10 cellular contexts compared by ENCODE assay signal in genomic region chr1:91791691-91792392, GRCh38.
DNase-seq lines count a peak whose midpoint lies in the region; ATAC-seq and TF ChIP-seq lines count a peak whose summit lies in the region.
"Had no signal": no experiment of that assay in that cellular context is flagged by ENCODE, and none has a peak within 500 bp of the region (broad histone marks: within the 10 kb centered on the region; RNA-seq: fewer than 3 reads in every experiment).

No MANE protein-coding gene starts in this region.

- no peaks in the 10 kb centered on the region for H3K9me3 Mint-ChIP-seq in glutamatergic neuron (ENCODE audit: unreplicated experiment)

- H3K4me3 ChIP-seq in BLaER1: no peak overlapping the region
- H3K4me3 ChIP-seq in adrenal gland: no peak overlapping the region
- H3K4me3 ChIP-seq in muscle layer of duodenum (ENCODE audit: low read depth in 1 of 2, low read length in 2 of 2): no peak overlapping the region
- H3K4me3 ChIP-seq: body of pancreas, SJSA1 had no signal

- ATAC-seq in GM19023 (IDR thresholded peaks at IDR 0.05; ENCODE audit: unreplicated experiment): no peak

- peak overlapping the region; percentile 70 for H3K4me2 ChIP-seq in BLaER1

- H3K36me3 ChIP-seq in BLaER1 (0 out of 2 replicates have a peak, but pooled peaks cover 3% of the 10 kb centered on the region), adrenal gland (replicated peaks in 1 of 2) (peaks cover 0 to 6% of the 10 kb centered on the region in 2 donors), muscle layer of duodenum (ENCODE audit: control insufficient read depth in 1 of 2, insufficient read depth in 2 of 2, low read length in 2 of 2) (peaks cover 0 to 4% of the 10 kb centered on the region in 2 donors)
- H3K36me3 ChIP-seq: SJSA1 had no signal

- no peak overlapping the region for H3K9ac ChIP-seq in BLaER1

- TF ChIP-seq CTCF in adrenal gland (IDR thresholded peaks at IDR 0.05) (no peak), glutamatergic neuron (IDR thresholded peaks at IDR 0.05; ENCODE audit: partially characterized antibody, unreplicated experiment) (no peak)

- H3K36me3 Mint-ChIP-seq in glutamatergic neuron (ENCODE audit: unreplicated experiment): no peaks in the 10 kb centered on the region

- H3K4me3 Mint-ChIP-seq in glutamatergic neuron (ENCODE audit: unreplicated experiment): no peak overlapping the region

- H3K4me1 ChIP-seq in BLaER1: peaks cover 60% of the 10 kb centered on the region
- peaks cover 35 to 82% of the 10 kb centered on the region in 2 donors for H3K4me1 ChIP-seq in adrenal gland (replicated peaks in 1 of 2)
- peaks cover 8 to 53% of the 10 kb centered on the region in 2 donors for H3K4me1 ChIP-seq in muscle layer of duodenum (ENCODE audit: control insufficient read depth in 1 of 2, insufficient read depth in 2 of 2, low read length in 2 of 2)

- H3K27ac ChIP-seq in BLaER1 (peak overlapping the region; percentile 5; the same call in 1 of the 2 replicates), adrenal gland (peak overlapping the region in 3 of 5 donors; percentile 4 to 67 (median 64)), muscle layer of duodenum (ENCODE audit: low read length) (peak overlapping the region; percentile 40)
- H3K27ac ChIP-seq: body of pancreas, SJSA1 had no signal

- peaks cover 1% of the 10 kb centered on the region for H3K27me3 Mint-ChIP-seq in glutamatergic neuron (ENCODE audit: unreplicated experiment)

- 68 to 78% (median 73%) methylated on average over 4 to 7 of the region's 7 CpGs for WGBS in adrenal gland, 4 donors

- H4K20me1 ChIP-seq in BLaER1: no peaks in the 10 kb centered on the region

- intact Hi-C loops in adrenal gland (cut with DNase I): no loop called here

- no peak overlapping the region for H3K27ac Mint-ChIP-seq in glutamatergic neuron (ENCODE audit: unreplicated experiment)

- TF ChIP-seq POLR2A in adrenal gland (IDR thresholded peaks at IDR 0.05): no peak

- no peaks in the 10 kb centered on the region for H3K27me3 ChIP-seq in BLaER1
- H3K27me3 ChIP-seq in adrenal gland: no peaks in the 10 kb centered on the region
- no peaks in the 10 kb centered on the region for H3K27me3 ChIP-seq in muscle layer of duodenum (ENCODE audit: low read depth, low read length)
- H3K27me3 ChIP-seq: body of pancreas, SJSA1 had no signal

- peaks cover 9% of the 10 kb centered on the region for H3K9me3 ChIP-seq in BLaER1
- H3K9me3 ChIP-seq in adrenal gland (replicated peaks in 1 of 3): no peaks in the 10 kb centered on the region
- H3K9me3 ChIP-seq in muscle layer of duodenum (ENCODE audit: control insufficient read depth in 1 of 2, low read length in 2 of 2): no peaks in the 10 kb centered on the region
- H3K9me3 ChIP-seq: body of pancreas, SJSA1 had no signal

- peak; percentile 23 for DNase-seq in H4 (ENCODE audit: low spot score)
- peak in 1 of 7 donors; percentile 10 for DNase-seq in adrenal gland
- no peak for DNase-seq in glutamatergic neuron
- no peak for DNase-seq in glomerular visceral epithelial cell (ENCODE audit: extremely low spot score)
- DNase-seq in T-helper 1 cell: no peak

- peaks cover 5% of the 10 kb centered on the region for H3K4me1 Mint-ChIP-seq in glutamatergic neuron (ENCODE audit: low read depth, unreplicated experiment)

Comparison
In these comparisons a context has a peak if more than half of its experiments do, and no peak if none do; other contexts are left out.
1. H3K27ac ChIP-seq: peak in every context shown above with its lines; median percentile 64 in adrenal gland; 40 in muscle layer of duodenum; 5 in BLaER1.